Comparison of ENCODE assay signal across 21 cellular contexts in genomic region chr2:98901291-98901690, GRCh38. TPM values are rescaled to one million over a fixed set of nuclear protein-coding genes. Genes with fewer than 3 reads are reported as not detected.
"Had no signal": no experiment of that assay in that cellular context is flagged by ENCODE, and none has a peak within 500 bp of the region (broad histone marks: within the 10 kb centered on the region; RNA-seq: fewer than 3 reads in every experiment).

No MANE protein-coding gene starts in this region.

- H3K4me2 ChIP-seq: smooth muscle cell had no signal

- FAIRE-seq: endometrium had no signal

- H3K36me3 Mint-ChIP-seq: activated CD4-positive, alpha-beta memory T cell treated with anti-CD3 and anti-CD28 coated beads for 36 hours; activated naive CD8-positive, alpha-beta T cell treated with anti-CD3 and anti-CD28 coated beads for 36 hours had no signal

- H3K4me3 Mint-ChIP-seq: activated B cell treated with CpG ODN at 0.5 μM for 24 hours; activated CD4-positive, alpha-beta memory T cell treated with anti-CD3 and anti-CD28 coated beads for 36 hours; activated naive CD8-positive, alpha-beta T cell treated with anti-CD3 and anti-CD28 coated beads for 36 hours; nephron; stimulated activated naive B cell treated with anti-CD40 and anti-IgM and Interleukin-4, amounts not matched to agents 10 μg/mL and 1 μg/mL and 100 μg/mL, for 72 hours; T-helper 1 cell treated with Interleukin-12 subunit alpha and Interleukin-12 subunit beta and Interleukin-4 antibody, amounts not matched to agents 30 μg/mL and 1 μg/mL, for 36 hours had no signal

- H3K27me3 ChIP-seq: transverse colon had no signal

- H3K27ac ChIP-seq: left ventricle myocardium inferior, parathyroid adenoma, transverse colon had no signal

- H3K36me3 ChIP-seq: left ventricle myocardium inferior, transverse colon had no signal

- H3K27ac Mint-ChIP-seq: activated B cell treated with CpG ODN at 0.5 μM for 24 hours; activated CD4-positive, alpha-beta memory T cell treated with anti-CD3 and anti-CD28 coated beads for 36 hours; activated naive CD8-positive, alpha-beta T cell treated with anti-CD3 and anti-CD28 coated beads for 36 hours; nephron; stimulated activated naive B cell treated with anti-CD40 and anti-IgM and Interleukin-4, amounts not matched to agents 10 μg/mL and 1 μg/mL and 100 μg/mL, for 72 hours; T-helper 1 cell treated with Interleukin-12 subunit alpha and Interleukin-12 subunit beta and Interleukin-4 antibody, amounts not matched to agents 30 μg/mL and 1 μg/mL, for 36 hours had no signal

- DNase-seq: activated B cell treated with CpG ODN at 0.5 μM for 24 hours; activated CD4-positive, alpha-beta memory T cell treated with anti-CD3 and anti-CD28 coated beads for 36 hours; activated CD4-positive, alpha-beta T cell treated with anti-CD3 and anti-CD28 coated beads for 48 hours; activated naive CD4-positive, alpha-beta T cell treated with Interleukin-2 at 50 U/mL for 16 hours; activated naive CD8-positive, alpha-beta T cell treated with anti-CD3 and anti-CD28 coated beads for 36 hours; activated T-cell treated with anti-CD3 and anti-CD28 coated beads, Interleukin-2, amount 50 U/mL, for 1 hour; cerebellar nuclear complex; cortex of kidney; foreskin fibroblast; kidney glomerular epithelial cell; left ventricle myocardium inferior; stimulated activated CD4-positive, alpha-beta T cell treated with anti-CD3 and anti-CD28 coated beads, Interleukin-15, amount 100 ng/mL, for 24 hours; stimulated activated naive B cell treated with anti-CD40 and anti-IgM and Interleukin-4, amounts not matched to agents 10 μg/mL and 1 μg/mL and 100 μg/mL, for 72 hours; T1000; transverse colon had no signal

- H3K4me3 ChIP-seq: left ventricle myocardium inferior, smooth muscle cell, transverse colon had no signal

- H3K9me3 Mint-ChIP-seq: activated CD4-positive, alpha-beta memory T cell treated with anti-CD3 and anti-CD28 coated beads for 36 hours; activated naive CD8-positive, alpha-beta T cell treated with anti-CD3 and anti-CD28 coated beads for 36 hours; nephron; T-helper 1 cell treated with Interleukin-12 subunit alpha and Interleukin-12 subunit beta and Interleukin-4 antibody, amounts not matched to agents 30 μg/mL and 1 μg/mL, for 36 hours had no signal

- H2AFZ ChIP-seq: parathyroid adenoma had no signal

- H3K9me3 ChIP-seq: left ventricle myocardium inferior, transverse colon had no signal

- H3K27me3 Mint-ChIP-seq: activated naive CD8-positive, alpha-beta T cell treated with anti-CD3 and anti-CD28 coated beads for 36 hours had no signal

- H3K79me2 ChIP-seq: parathyroid adenoma had no signal

- H3K9ac ChIP-seq: parathyroid adenoma had no signal

- H3K4me1 ChIP-seq: left ventricle myocardium inferior, parathyroid adenoma, transverse colon had no signal

- H3K4me1 Mint-ChIP-seq: activated B cell treated with CpG ODN at 0.5 μM for 24 hours; activated naive CD8-positive, alpha-beta T cell treated with anti-CD3 and anti-CD28 coated beads for 36 hours; stimulated activated naive B cell treated with anti-CD40 and anti-IgM and Interleukin-4, amounts not matched to agents 10 μg/mL and 1 μg/mL and 100 μg/mL, for 72 hours had no signal

RNA-seq across cellular contexts. Expression of gene CRACDL, which starts 34.7 kb away (rescaled TPM):
- total RNA-seq: activated B cell treated with CpG ODN at 0.5 μM for 24 hours, fibroblast of lung had no signal
